In the genomic region with DNA sequence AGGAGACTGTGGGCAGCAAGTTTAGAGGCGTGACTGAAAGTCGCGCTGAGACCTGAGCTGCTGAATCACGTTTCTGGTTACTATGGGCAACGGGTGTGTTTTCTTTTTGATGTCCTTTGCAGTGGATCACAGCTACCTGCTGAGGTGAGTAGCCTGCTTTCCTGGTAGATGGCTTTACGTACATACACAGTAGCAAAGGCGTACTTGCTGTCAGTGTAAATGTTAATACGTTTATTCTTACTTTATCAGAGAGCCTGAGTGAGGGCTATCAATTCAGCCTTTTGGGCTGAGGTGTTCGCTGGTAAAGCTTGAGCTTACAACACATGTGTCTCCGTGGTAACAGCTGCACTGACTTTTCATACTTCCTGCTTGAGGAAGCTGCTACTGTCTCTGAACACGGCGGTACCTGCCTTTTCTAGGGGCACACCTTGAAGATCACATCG, we compare ENCODE assay signal across 8 cellular contexts.
DNase-seq lines count a peak whose midpoint lies in the region; ATAC-seq and TF ChIP-seq lines count a peak whose summit lies in the region.
"Not testable (repeated sequence)": the region's sequence is repeated elsewhere in the genome, so short reads cannot be mapped to it uniquely, and the experiment has no call there.

No MANE protein-coding gene starts in this region.

- not testable (repeated sequence) for H3K9me3 ChIP-seq in H9 (ENCODE audit: control insufficient read depth, low read depth, low read length); effector memory CD4-positive, alpha-beta T cell (ENCODE audit: control insufficient read depth, low read length); lung (ENCODE audit: control insufficient read depth in 2 of 2, insufficient read depth in 1 of 2, low read length in 1 of 2)

- not testable (repeated sequence) for H3K79me2 ChIP-seq in H9 (ENCODE audit: insufficient read depth, low read length)

- H3T11ph ChIP-seq in H9 (ENCODE audit: low read length) = not testable (repeated sequence)

- not testable (repeated sequence) for H3K27me3 ChIP-seq in H9 (ENCODE audit: insufficient read depth, low read length); effector memory CD4-positive, alpha-beta T cell (replicated peaks; ENCODE audit: control insufficient read depth, insufficient read depth, low read length, poor library complexity, severe bottlenecking); lung (ENCODE audit: control insufficient read depth, insufficient read depth)

- no CpG with 5 or more reads among the region's 13 CpGs for WGBS in H9 (ENCODE audit: extremely low coverage, insufficient read length, low lambda C conversion rate)
- WGBS in lung, 2 donors = 40 to 50% methylated on average over 13 of the region's 13 CpGs

- not testable (repeated sequence) for H4K91ac ChIP-seq in H9 (ENCODE audit: insufficient read length, low read depth, low read length)

- H4K5ac ChIP-seq in H9 (ENCODE audit: insufficient read length, low read depth, low read length) = not testable (repeated sequence)

- not testable (repeated sequence) for H3K27ac ChIP-seq in H9 (ENCODE audit: insufficient read length, low read depth, low read length); lung (ENCODE audit: low read depth in 1 of 2, low read length in 1 of 2)
- H3K27ac ChIP-seq in effector memory CD4-positive, alpha-beta T cell (ENCODE audit: insufficient read depth, low read length, poor library complexity, severe bottlenecking) = peak overlapping the region; percentile 45

- H3K36me3 ChIP-seq in effector memory CD4-positive, alpha-beta T cell (ENCODE audit: control insufficient read depth, insufficient read depth, low read length); lung (ENCODE audit: control insufficient read depth in 2 of 2, insufficient read depth in 2 of 2, low read length in 2 of 2): not testable (repeated sequence)

- H2BK20ac ChIP-seq in H9 (ENCODE audit: low read depth, low read length, poor library complexity, severe bottlenecking) = not testable (repeated sequence)

- not testable (repeated sequence) for H3K23me2 ChIP-seq in H9 (ENCODE audit: insufficient read length, low read depth, low read length, poor library complexity, severe bottlenecking)

- H3K56ac ChIP-seq in H9 (ENCODE audit: insufficient read length, low read depth, low read length) = not testable (repeated sequence)

- not testable (repeated sequence) for H3K27me3 Mint-ChIP-seq in H9 (ENCODE audit: low read depth); activated T-helper 2 cell treated with anti-CD3 and anti-CD28 coated beads, Interferon-gamma antibody, Interleukin-2, Interleukin-4, amounts not matched to agents 10 μg/mL and 5 μg/mL and 100 μg/mL, durations not matched to agents 14 hours and 24 hours and 36 hours (ENCODE audit: low read depth); type B pancreatic cell

- H3K14ac ChIP-seq in H9 (ENCODE audit: insufficient read depth, low read length) = peak overlapping the region; percentile 45; the same call in 1 of the 2 replicates

- H3K4me2 ChIP-seq in H9 (ENCODE audit: insufficient read depth, insufficient read length, low read length) = not testable (repeated sequence)

- H3K9me3 Mint-ChIP-seq in H9; activated T-helper 2 cell treated with anti-CD3 and anti-CD28 coated beads, Interferon-gamma antibody, Interleukin-2, Interleukin-4, amounts not matched to agents 10 μg/mL and 5 μg/mL and 100 μg/mL, durations not matched to agents 14 hours and 24 hours and 36 hours; type B pancreatic cell: not testable (repeated sequence)

- TF ChIP-seq CTCF in H9 (conservative IDR thresholded peaks at IDR 0.05); lung (IDR thresholded peaks at IDR 0.05; ENCODE audit: control extremely low read depth, extremely low read depth); type B pancreatic cell (conservative IDR thresholded peaks at IDR 0.05): not testable (repeated sequence)

- not testable (repeated sequence) for H2BK15ac ChIP-seq in H9 (ENCODE audit: low read depth, low read length)

- H3K79me1 ChIP-seq in H9 (ENCODE audit: insufficient read depth, low read depth, low read length, poor library complexity, severe bottlenecking) = not testable (repeated sequence)

- intact Hi-C loops in activated T-helper 2 cell treated with anti-CD3 and anti-CD28 coated beads, Interferon-gamma antibody, Interleukin-2, Interleukin-4, amounts not matched to agents 10 μg/mL and 5 μg/mL and 100 μg/mL, durations not matched to agents 14 hours and 24 hours and 36 hours (cut with micrococcal nuclease) = not testable (repeated sequence)

- H3K4me1 Mint-ChIP-seq in H9 (peaks cover 33 to 42% of the 10 kb centered on the region in 2 experiments), type B pancreatic cell (ENCODE audit: unreplicated experiment) (peaks cover 23% of the 10 kb centered on the region)
- H3K4me1 Mint-ChIP-seq in activated T-helper 2 cell treated with anti-CD3 and anti-CD28 coated beads, Interferon-gamma antibody, Interleukin-2, Interleukin-4, amounts not matched to agents 10 μg/mL and 5 μg/mL and 100 μg/mL, durations not matched to agents 14 hours and 24 hours and 36 hours (ENCODE audit: low read depth) = not testable (repeated sequence)

- H3K4ac ChIP-seq in H9 (ENCODE audit: low read depth, low read length) = not testable (repeated sequence)

- DNase-seq in H9 (peak; percentile 67), NCI-H510A treated with DMSO at 0.1 percent for 48 hours (lab: John Stamatoyannopoulos, UW) (peak; percentile 35), lung (ENCODE audit: low spot score) (peak; percentile 35)
- DNase-seq in activated CD4-positive, alpha-beta T cell treated with anti-CD3 and anti-CD28 coated beads for 4 hours = peak; percentile 51 to 56
- DNase-seq in activated T-helper 2 cell treated with anti-CD3 and anti-CD28 coated beads, Interferon-gamma antibody, Interleukin-2, Interleukin-4, amounts not matched to agents 10 μg/mL and 5 μg/mL and 100 μg/mL, durations not matched to agents 14 hours and 24 hours and 36 hours (ENCODE audit: low spot score) = peak; percentile 16
- peak; percentile 33 to 60 (median 58) for DNase-seq in effector memory CD4-positive, alpha-beta T cell
- DNase-seq in stimulated activated CD4-positive, alpha-beta T cell treated with anti-CD3 and anti-CD28 coated beads, Interleukin-15, amount 100 ng/mL, for 24 hours = peak; percentile 50
- not testable (repeated sequence) for DNase-seq in type B pancreatic cell (ENCODE audit: extremely low spot score, unreplicated experiment)

- not testable (repeated sequence) for H2BK12ac ChIP-seq in H9 (ENCODE audit: insufficient read length, low read depth, low read length)

- not testable (repeated sequence) for H3K23ac ChIP-seq in H9 (ENCODE audit: insufficient read length, low read depth, low read length)

- not testable (repeated sequence) for H3K9ac ChIP-seq in H9 (ENCODE audit: extremely low read depth, insufficient read length, low read length)

- H3K4me3 ChIP-seq in effector memory CD4-positive, alpha-beta T cell (ENCODE audit: insufficient read depth, low read depth, low read length, poor library complexity, severe bottlenecking); lung: not testable (repeated sequence)

- not testable (repeated sequence) for H3K4me3 Mint-ChIP-seq in H9; activated T-helper 2 cell treated with anti-CD3 and anti-CD28 coated beads, Interferon-gamma antibody, Interleukin-2, Interleukin-4, amounts not matched to agents 10 μg/mL and 5 μg/mL and 100 μg/mL, durations not matched to agents 14 hours and 24 hours and 36 hours (ENCODE audit: low read depth)
- H3K4me3 Mint-ChIP-seq in type B pancreatic cell = peak overlapping the region; percentile 77

- H4K8ac ChIP-seq in H9 (replicated peaks; ENCODE audit: insufficient read length, low read depth, low read length) = not testable (repeated sequence)

- H3K4me1 ChIP-seq in H9 (ENCODE audit: insufficient read depth, low read length); effector memory CD4-positive, alpha-beta T cell (ENCODE audit: control insufficient read depth, insufficient read depth, low read length, poor library complexity, severe bottlenecking); lung (ENCODE audit: control insufficient read depth in 2 of 2, insufficient read depth in 2 of 2, low read length in 2 of 2): not testable (repeated sequence)

- H4K20me1 ChIP-seq in H9 (ENCODE audit: control insufficient read depth, insufficient read depth, insufficient read length) = not testable (repeated sequence)

- peak overlapping the region; percentile 4 to 93 (median 60); a peak in 3 of 7 replicates for H3K27ac Mint-ChIP-seq in H9
- not testable (repeated sequence) for H3K27ac Mint-ChIP-seq in activated T-helper 2 cell treated with anti-CD3 and anti-CD28 coated beads, Interferon-gamma antibody, Interleukin-2, Interleukin-4, amounts not matched to agents 10 μg/mL and 5 μg/mL and 100 μg/mL, durations not matched to agents 14 hours and 24 hours and 36 hours
- H3K27ac Mint-ChIP-seq in type B pancreatic cell = peak overlapping the region; percentile 87

- H2BK5ac ChIP-seq in H9 (ENCODE audit: insufficient read length, low read length) = not testable (repeated sequence)

- H2AFZ ChIP-seq in H9 (ENCODE audit: low read length) = not testable (repeated sequence)

- not testable (repeated sequence) for H2BK120ac ChIP-seq in H9 (ENCODE audit: low read depth, low read length, poor library complexity, severe bottlenecking)

- not testable (repeated sequence) for H3K36me3 Mint-ChIP-seq in H9 (ENCODE audit: insufficient read depth in 1 of 3, low read depth in 3 of 3); activated T-helper 2 cell treated with anti-CD3 and anti-CD28 coated beads, Interferon-gamma antibody, Interleukin-2, Interleukin-4, amounts not matched to agents 10 μg/mL and 5 μg/mL and 100 μg/mL, durations not matched to agents 14 hours and 24 hours and 36 hours (ENCODE audit: low read depth); type B pancreatic cell

- peak overlapping the region; percentile 67 for H3K18ac ChIP-seq in H9 (ENCODE audit: insufficient read length, low read depth, low read length)

- not testable (repeated sequence) for ATAC-seq in lung (ENCODE audit: insufficient read depth, low FRiP score)

- H2AK5ac ChIP-seq in H9 (ENCODE audit: insufficient read length, low read length) = not testable (repeated sequence)
